8 cellular contexts compared by ENCODE assay signal in the genomic region with DNA sequence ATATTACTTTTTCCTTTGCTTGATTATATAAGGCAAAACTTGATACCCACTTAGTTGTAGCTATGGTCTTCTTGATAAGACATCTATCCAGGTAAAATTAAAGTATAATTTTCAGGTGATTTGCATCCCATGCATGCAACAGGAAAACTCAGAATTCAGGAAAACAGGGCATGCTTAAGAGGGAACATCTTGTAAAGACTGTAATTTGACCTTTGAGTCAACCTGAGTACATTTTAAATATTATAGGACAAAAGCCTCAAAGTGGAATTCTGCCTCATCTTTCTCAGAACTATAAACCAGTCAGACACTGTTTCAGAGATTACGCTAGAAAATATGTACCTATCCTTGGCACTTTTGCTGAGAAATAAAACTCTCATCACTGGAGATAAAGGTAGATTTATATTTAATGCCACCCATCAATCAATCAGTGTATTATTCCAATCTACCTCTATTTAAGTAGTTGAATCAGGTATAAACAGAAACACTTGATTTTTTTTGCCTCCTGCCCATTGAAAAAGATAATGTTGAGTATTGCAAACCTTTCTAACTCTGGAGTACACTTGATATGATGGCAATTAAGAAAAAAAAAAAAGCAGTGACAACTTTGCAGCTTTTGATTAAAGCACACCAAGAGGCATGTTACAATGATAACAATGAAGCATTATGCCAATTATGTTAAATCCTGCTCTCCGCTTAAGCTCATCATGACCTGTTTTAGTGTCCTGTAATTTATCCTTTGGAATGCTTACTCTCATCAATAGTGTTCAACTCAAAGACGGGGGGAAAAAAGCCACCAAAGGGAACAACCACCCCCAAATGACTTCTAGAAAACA. TPM values are rescaled to one million over a fixed set of nuclear protein-coding genes. Genes with fewer than 3 reads are reported as not detected.
A peak's percentile ranks its signal among the peaks of the same experiment; 100 is the strongest.
DNase-seq lines count a peak whose midpoint lies in the region; ATAC-seq, FAIRE-seq and TF ChIP-seq lines count a peak whose summit lies in the region.

No MANE protein-coding gene starts in this region.

- TF ChIP-seq CTCF in WI38 (IDR thresholded peaks at IDR 0.05; ENCODE audit: low read depth, low read length) (no peak), glutamatergic neuron (IDR thresholded peaks at IDR 0.05; ENCODE audit: partially characterized antibody, unreplicated experiment) (no peak)

- DNase-seq in NCI-H146 (lab: John Stamatoyannopoulos, UW) (peak; percentile 10), NCI-H146 treated with DMSO at 0.1 percent for 48 hours (lab: John Stamatoyannopoulos, UW; ENCODE audit: unreplicated experiment) (no peak), glutamatergic neuron (no peak), DMS153 (lab: John Stamatoyannopoulos, UW) (no peak), HTR-8/SVneo (ENCODE audit: insufficient read length, low spot score) (no peak)
- no peak for DNase-seq in stimulated activated naive B cell treated with anti-CD40 and anti-IgM and Interleukin-4, amounts not matched to agents 10 μg/mL and 1 μg/mL and 100 μg/mL, for 72 hours

- peak overlapping the region; percentile 98 for H3K4me3 ChIP-seq in WI38 (ENCODE audit: low read depth, low read length)

- no peak for FAIRE-seq in HTR-8/SVneo (lab: Jason Lieb, UNC)

- peaks cover 24% of the 10 kb centered on the region for H3K9me3 Mint-ChIP-seq in glutamatergic neuron (ENCODE audit: unreplicated experiment)
- no peaks in the 10 kb centered on the region for H3K9me3 Mint-ChIP-seq in stimulated activated naive B cell treated with anti-CD40 and anti-IgM and Interleukin-4, amounts not matched to agents 10 μg/mL and 1 μg/mL and 100 μg/mL, for 72 hours

- peak overlapping the region; percentile 100 for H3K4me3 Mint-ChIP-seq in glutamatergic neuron (ENCODE audit: unreplicated experiment)
- H3K4me3 Mint-ChIP-seq in stimulated activated naive B cell treated with anti-CD40 and anti-IgM and Interleukin-4, amounts not matched to agents 10 μg/mL and 1 μg/mL and 100 μg/mL, for 72 hours: peak overlapping the region; percentile 6 to 39

- H3K27ac Mint-ChIP-seq in glutamatergic neuron (ENCODE audit: unreplicated experiment): peak overlapping the region; percentile 25
- H3K27ac Mint-ChIP-seq in stimulated activated naive B cell treated with anti-CD40 and anti-IgM and Interleukin-4, amounts not matched to agents 10 μg/mL and 1 μg/mL and 100 μg/mL, for 72 hours: no peak overlapping the region

- ATAC-seq in stimulated activated naive B cell treated with anti-CD40 and anti-IgM and Interleukin-4, amounts not matched to agents 10 μg/mL and 1 μg/mL and 100 μg/mL, for 72 hours (replicated peaks): no peak
- no peak for ATAC-seq in HG03521 (IDR thresholded peaks at IDR 0.05; ENCODE audit: unreplicated experiment)

- H3K4me1 Mint-ChIP-seq in glutamatergic neuron (ENCODE audit: low read depth, unreplicated experiment): peaks cover 35% of the 10 kb centered on the region
- peaks cover 19 to 35% of the 10 kb centered on the region in 2 donors for H3K4me1 Mint-ChIP-seq in stimulated activated naive B cell treated with anti-CD40 and anti-IgM and Interleukin-4, amounts not matched to agents 10 μg/mL and 1 μg/mL and 100 μg/mL, for 72 hours

- H3K27me3 Mint-ChIP-seq in glutamatergic neuron (ENCODE audit: unreplicated experiment): peaks cover 16% of the 10 kb centered on the region
- no peaks in the 10 kb centered on the region for H3K27me3 Mint-ChIP-seq in stimulated activated naive B cell treated with anti-CD40 and anti-IgM and Interleukin-4, amounts not matched to agents 10 μg/mL and 1 μg/mL and 100 μg/mL, for 72 hours

- peaks cover 4% of the 10 kb centered on the region for H3K36me3 Mint-ChIP-seq in glutamatergic neuron (ENCODE audit: unreplicated experiment)
- peaks cover 10 to 13% of the 10 kb centered on the region in 2 donors for H3K36me3 Mint-ChIP-seq in stimulated activated naive B cell treated with anti-CD40 and anti-IgM and Interleukin-4, amounts not matched to agents 10 μg/mL and 1 μg/mL and 100 μg/mL, for 72 hours

RNA-seq across cellular contexts. Expression of gene CITED2, which starts 2.8 kb away (rescaled TPM):
- total RNA-seq in glutamatergic neuron (ENCODE audit: unreplicated experiment): 66.5 TPM
